In genomic region chr4:1790005-1790404, GRCh38 we compare ENCODE assay signal across 28 cellular contexts. TPM values are rescaled to one million over a fixed set of nuclear protein-coding genes. Genes with fewer than 3 reads are reported as not detected.
"Had no signal": no experiment of that assay in that cellular context is flagged by ENCODE, and none has a peak within 500 bp of the region (broad histone marks: within the 10 kb centered on the region; RNA-seq: fewer than 3 reads in every experiment).

No MANE protein-coding gene starts in this region.

- H3K4me1 Mint-ChIP-seq: activated CD4-positive, alpha-beta T cell treated with anti-CD3 and anti-CD28 coated beads for 36 hours; activated naive CD8-positive, alpha-beta T cell treated with anti-CD3 and anti-CD28 coated beads for 36 hours; immature natural killer cell; WTC11 had no signal

- ATAC-seq: activated CD4-positive, alpha-beta T cell treated with anti-CD3 and anti-CD28 coated beads for 36 hours; activated T-cell treated with anti-CD3 and anti-CD28 coated beads, Interleukin-2, amount 50 U/mL, for 4 hours; left lung; naive thymus-derived CD8-positive, alpha-beta T cell; psoas muscle; stimulated activated naive CD8-positive, alpha-beta T cell treated with anti-CD3 and anti-CD28 coated beads, Interleukin-15, Interleukin-2, amounts not matched to agents 100 U/mL and 50 U/mL, for 24 hours; WTC11 had no signal

- H3K27me3 Mint-ChIP-seq: activated CD4-positive, alpha-beta T cell treated with anti-CD3 and anti-CD28 coated beads for 36 hours had no signal

- H3K4me3 ChIP-seq: hepatocyte, left lung, lung, ovary, psoas muscle, right atrium auricular region, tibial artery had no signal

- DNase-seq: activated CD4-positive, alpha-beta T cell treated with anti-CD3 and anti-CD28 coated beads for 36 hours; activated CD4-positive, alpha-beta T cell treated with anti-CD3 and anti-CD28 coated beads, Interleukin-2, amount 50 U/mL, for 4 hours; activated CD8-positive, alpha-beta memory T cell treated with anti-CD3 and anti-CD28 coated beads for 24 hours; activated CD8-positive, alpha-beta memory T cell treated with anti-CD3 and anti-CD28 coated beads, Interleukin-2, amount 50 U/mL, for 4 hours; activated naive CD4-positive, alpha-beta T cell treated with Interleukin-2 at 50 U/mL for 16 hours; activated naive CD8-positive, alpha-beta T cell treated with anti-CD3 and anti-CD28 coated beads for 36 hours; activated T-cell treated with anti-CD3 and anti-CD28 coated beads, Interleukin-2, amount 50 U/mL, for 4 hours; amniotic stem cell; foreskin melanocyte; immature natural killer cell; kidney glomerular epithelial cell; left lung; naive thymus-derived CD8-positive, alpha-beta T cell; ovary; psoas muscle; stimulated activated CD4-positive, alpha-beta T cell treated with anti-CD3 and anti-CD28 coated beads, Interleukin-12 subunit alpha, Interleukin-12 subunit beta, amount 100 ng/mL, for 4 hours; stimulated activated CD4-positive, alpha-beta T cell treated with anti-CD3 and anti-CD28 coated beads, Interleukin-4, amount 100 ng/mL, for 4 hours; stimulated activated naive CD8-positive, alpha-beta T cell treated with anti-CD3 and anti-CD28 coated beads, Interleukin-15, Interleukin-2, amounts not matched to agents 100 U/mL and 50 U/mL, for 24 hours; substantia nigra; T-helper 9 cell; tibial artery had no signal

- H3K36me3 Mint-ChIP-seq: activated naive CD8-positive, alpha-beta T cell treated with anti-CD3 and anti-CD28 coated beads for 36 hours; immature natural killer cell; mesothelial cell of epicardium; naive thymus-derived CD8-positive, alpha-beta T cell; WTC11 had no signal

- H3K27ac Mint-ChIP-seq: activated CD4-positive, alpha-beta T cell treated with anti-CD3 and anti-CD28 coated beads for 36 hours; activated naive CD8-positive, alpha-beta T cell treated with anti-CD3 and anti-CD28 coated beads for 36 hours; activated T-helper 2 cell treated with anti-CD3 and anti-CD28 coated beads, Interferon-gamma antibody, Interleukin-2, Interleukin-4, amounts not matched to agents 10 μg/mL and 5 μg/mL and 100 μg/mL, durations not matched to agents 14 hours and 24 hours and 36 hours; immature natural killer cell; naive thymus-derived CD8-positive, alpha-beta T cell; WTC11 had no signal

- H3K36me3 ChIP-seq: left lung, neutrophil, ovary, right atrium auricular region, tibial artery had no signal

- H3K9me3 ChIP-seq: left lung, neutrophil, ovary, psoas muscle, right atrium auricular region, tibial artery had no signal

- H3K9me3 Mint-ChIP-seq: activated naive CD8-positive, alpha-beta T cell treated with anti-CD3 and anti-CD28 coated beads for 36 hours; activated T-cell treated with anti-CD3 and anti-CD28 coated beads, Interleukin-2, amount 50 U/mL, for 4 hours; activated T-helper 2 cell treated with anti-CD3 and anti-CD28 coated beads, Interferon-gamma antibody, Interleukin-2, Interleukin-4, amounts not matched to agents 10 μg/mL and 5 μg/mL and 100 μg/mL, durations not matched to agents 14 hours and 24 hours and 36 hours; immature natural killer cell; mesothelial cell of epicardium; naive thymus-derived CD8-positive, alpha-beta T cell; WTC11 had no signal

- H3K27me3 ChIP-seq: hepatocyte had no signal

- H3K27ac ChIP-seq: hepatocyte, left lung, neutrophil, ovary, psoas muscle, right atrium auricular region, tibial artery had no signal

- H3K4me3 Mint-ChIP-seq: activated CD4-positive, alpha-beta T cell treated with anti-CD3 and anti-CD28 coated beads for 36 hours; activated naive CD8-positive, alpha-beta T cell treated with anti-CD3 and anti-CD28 coated beads for 36 hours; activated T-cell treated with anti-CD3 and anti-CD28 coated beads, Interleukin-2, amount 50 U/mL, for 4 hours; mesothelial cell of epicardium; WTC11 had no signal

RNA-seq across cellular contexts. Expression of gene FGFR3, which starts 3.1 kb away (rescaled TPM):
- total RNA-seq: activated naive CD8-positive, alpha-beta T cell treated with anti-CD3 and anti-CD28 coated beads for 36 hours; naive thymus-derived CD8-positive, alpha-beta T cell had no signal
- polyA plus RNA-seq: immature natural killer cell had no signal
